1 cellular context compared by ENCODE assay signal in the genomic region with DNA sequence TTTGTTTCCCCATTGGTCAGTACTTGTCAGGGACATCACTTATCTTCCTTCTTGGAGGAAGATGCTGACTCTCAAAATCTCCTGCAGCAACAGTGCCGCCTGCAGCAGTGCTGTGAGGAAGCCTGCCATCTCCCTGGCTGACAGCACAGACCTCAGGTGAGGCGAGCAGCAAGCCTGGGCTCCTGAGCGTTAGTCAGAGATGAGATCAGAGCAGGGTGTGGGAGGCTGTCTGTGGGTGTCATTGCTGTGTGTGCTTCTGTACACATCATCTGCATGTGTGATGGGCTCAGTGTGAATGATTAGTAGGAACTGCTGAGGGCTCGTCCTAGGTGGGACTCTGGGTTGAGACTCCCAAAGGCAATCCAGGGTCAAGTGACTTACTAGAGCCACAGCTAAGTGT.
TF ChIP-seq lines count a peak whose summit lies in the region.

No MANE protein-coding gene starts in this region.

TF ChIP-seq in HEK293T, 16 proteins besides CTCF, POLR2A, EP300 and RAD21:
- TF ChIP-seq LEF1 (IDR thresholded peaks at IDR 0.05; ENCODE audit: borderline replicate concordance) (no peak), ELF4 (IDR thresholded peaks at IDR 0.05) (no peak), CTBP1 (IDR thresholded peaks at IDR 0.05; ENCODE audit: borderline replicate concordance) (no peak), FOXM1 (IDR thresholded peaks at IDR 0.05; ENCODE audit: borderline replicate concordance) (no peak)
TF ChIP-seq in HEK293T: peak in this region for 0.
